In genomic region chr3:194009019-194009418, GRCh38 we compare ENCODE assay signal across 28 cellular contexts.
"Had no signal": no experiment of that assay in that cellular context is flagged by ENCODE, and none has a peak within 500 bp of the region (broad histone marks: within the 10 kb centered on the region; RNA-seq: fewer than 3 reads in every experiment).

No MANE protein-coding gene starts in this region.

- FAIRE-seq: colon, keratinocyte had no signal

- H3K9me3 ChIP-seq: ovary, psoas muscle had no signal

- H3K36me3 Mint-ChIP-seq: activated naive CD4-positive, alpha-beta T cell treated with anti-CD3 and anti-CD28 coated beads, Interleukin-2, amount 10 ng/mL, durations not matched to agents 7 days and 5 days; brain; naive B cell had no signal

- DNase-seq: activated CD4-positive, alpha-beta T cell treated with anti-CD3 and anti-CD28 coated beads for 1 hour; activated CD8-positive, alpha-beta memory T cell treated with anti-CD3 and anti-CD28 coated beads for 24 hours; activated CD8-positive, alpha-beta memory T cell treated with anti-CD3 and anti-CD28 coated beads, Interleukin-2, amount 50 U/mL, for 48 hours; activated effector memory CD4-positive, alpha-beta T cell treated with Interleukin-2 at 50 U/mL for 16 hours; activated naive CD4-positive, alpha-beta T cell treated with anti-CD3 and anti-CD28 coated beads, Interleukin-2, amount 10 ng/mL, durations not matched to agents 7 days and 5 days; activated naive CD8-positive, alpha-beta T cell treated with anti-CD3 and anti-CD28 coated beads, Interleukin-2, amount 50 U/mL, for 24 hours; activated T-cell treated with anti-CD3 and anti-CD28 coated beads, Interleukin-2, amount 50 U/mL, for 48 hours; anterior cingulate cortex; caudate nucleus; dorsolateral prefrontal cortex; foreskin keratinocyte; glutamatergic neuron; hippocampal formation; mammary epithelial cell; naive B cell; ovary; psoas muscle; right cardiac atrium; stimulated activated naive CD8-positive, alpha-beta T cell treated with anti-CD3 and anti-CD28 coated beads, Interleukin-15, Interleukin-2, amounts not matched to agents 100 U/mL and 50 U/mL, for 24 hours; substantia nigra; trophoblast cell had no signal

- ATAC-seq: activated naive CD8-positive, alpha-beta T cell treated with anti-CD3 and anti-CD28 coated beads, Interleukin-2, amount 50 U/mL, for 24 hours; foreskin keratinocyte; left lobe of liver; psoas muscle; right cardiac atrium; stimulated activated naive CD8-positive, alpha-beta T cell treated with anti-CD3 and anti-CD28 coated beads, Interleukin-15, Interleukin-2, amounts not matched to agents 100 U/mL and 50 U/mL, for 24 hours had no signal

- H3K4me3 Mint-ChIP-seq: activated naive CD4-positive, alpha-beta T cell treated with anti-CD3 and anti-CD28 coated beads, Interleukin-2, amount 10 ng/mL, durations not matched to agents 7 days and 5 days; activated naive CD8-positive, alpha-beta T cell treated with anti-CD3 and anti-CD28 coated beads, Interleukin-2, amount 50 U/mL, for 24 hours; naive B cell; T-helper 1 cell treated with Interleukin-12 subunit alpha and Interleukin-12 subunit beta and Interleukin-4 antibody, amounts not matched to agents 30 μg/mL and 1 μg/mL, for 36 hours had no signal

- H3K27me3 ChIP-seq: foreskin keratinocyte, ovary had no signal

- H3K27ac Mint-ChIP-seq: activated naive CD4-positive, alpha-beta T cell treated with anti-CD3 and anti-CD28 coated beads, Interleukin-2, amount 10 ng/mL, durations not matched to agents 7 days and 5 days; activated naive CD8-positive, alpha-beta T cell treated with anti-CD3 and anti-CD28 coated beads, Interleukin-2, amount 50 U/mL, for 24 hours; T-helper 1 cell treated with Interleukin-12 subunit alpha and Interleukin-12 subunit beta and Interleukin-4 antibody, amounts not matched to agents 30 μg/mL and 1 μg/mL, for 36 hours had no signal

- H3K4me1 Mint-ChIP-seq: activated naive CD4-positive, alpha-beta T cell treated with anti-CD3 and anti-CD28 coated beads, Interleukin-2, amount 10 ng/mL, durations not matched to agents 7 days and 5 days had no signal

- H3K27ac ChIP-seq: dorsolateral prefrontal cortex, epithelial cell of prostate, foreskin keratinocyte, ovary, psoas muscle, VCaP had no signal

- H3K9me3 Mint-ChIP-seq: activated naive CD4-positive, alpha-beta T cell treated with anti-CD3 and anti-CD28 coated beads, Interleukin-2, amount 10 ng/mL, durations not matched to agents 7 days and 5 days; activated naive CD8-positive, alpha-beta T cell treated with anti-CD3 and anti-CD28 coated beads, Interleukin-2, amount 50 U/mL, for 24 hours; brain; naive B cell; T-helper 1 cell treated with Interleukin-12 subunit alpha and Interleukin-12 subunit beta and Interleukin-4 antibody, amounts not matched to agents 30 μg/mL and 1 μg/mL, for 36 hours had no signal

- H3K36me3 ChIP-seq: ovary had no signal

- H3K4me3 ChIP-seq: dorsolateral prefrontal cortex, ovary, psoas muscle had no signal
